ENCODE assay signal across 22 cellular contexts in genomic region chr3:71450162-71450561, GRCh38.
DNase-seq lines count a peak whose midpoint lies in the region; ATAC-seq and TF ChIP-seq lines count a peak whose summit lies in the region.
"Had no signal": no experiment of that assay in that cellular context is flagged by ENCODE, and none has a peak within 500 bp of the region (broad histone marks: within the 10 kb centered on the region; RNA-seq: fewer than 3 reads in every experiment).

No MANE protein-coding gene starts in this region.

- no TSS peak for BruUV-seq in Caco-2 (replicated peaks; lab: Mats Ljungman, UMichigan)

- H3K9me3 Mint-ChIP-seq in CD4-positive, CD25-positive, alpha-beta regulatory T cell = no peaks in the 10 kb centered on the region
- H3K9me3 Mint-ChIP-seq in Caco-2 (ENCODE audit: unreplicated experiment) = no peaks in the 10 kb centered on the region
- no peaks in the 10 kb centered on the region for H3K9me3 Mint-ChIP-seq in activated T-helper 17 cell treated with anti-CD3 and anti-CD28 coated beads, Interleukin-2, amount 50 U/mL, for 72 hours
- H3K9me3 Mint-ChIP-seq: memory B cell; nephron progenitor cell; stimulated activated naive B cell treated with anti-CD40 and anti-IgM and Interleukin-4, amounts not matched to agents 10 μg/mL and 1 μg/mL and 100 μg/mL, for 72 hours had no signal

- H3K4me3 Mint-ChIP-seq in CD4-positive, CD25-positive, alpha-beta regulatory T cell = peak overlapping the region; percentile 1 to 68 (median 29)
- peak overlapping the region; percentile 33 for H3K4me3 Mint-ChIP-seq in Caco-2 (ENCODE audit: unreplicated experiment)
- peak overlapping the region; percentile 80 for H3K4me3 Mint-ChIP-seq in activated T-helper 17 cell treated with anti-CD3 and anti-CD28 coated beads, Interleukin-2, amount 50 U/mL, for 72 hours
- H3K4me3 Mint-ChIP-seq: activated CD8-positive, alpha-beta memory T cell treated with anti-CD3 and anti-CD28 coated beads, Interleukin-2, amount 10 ng/mL, durations not matched to agents 7 days and 5 days; memory B cell; nephron progenitor cell had no signal

- H3K27me3 Mint-ChIP-seq in CD4-positive, CD25-positive, alpha-beta regulatory T cell = no peaks in the 10 kb centered on the region
- no peaks in the 10 kb centered on the region for H3K27me3 Mint-ChIP-seq in Caco-2 (ENCODE audit: insufficient read depth, unreplicated experiment)
- H3K27me3 Mint-ChIP-seq in activated T-helper 17 cell treated with anti-CD3 and anti-CD28 coated beads, Interleukin-2, amount 50 U/mL, for 72 hours = no peaks in the 10 kb centered on the region
- H3K27me3 Mint-ChIP-seq: activated CD8-positive, alpha-beta memory T cell treated with anti-CD3 and anti-CD28 coated beads, Interleukin-2, amount 10 ng/mL, durations not matched to agents 7 days and 5 days; memory B cell; stimulated activated naive B cell treated with anti-CD40 and anti-IgM and Interleukin-4, amounts not matched to agents 10 μg/mL and 1 μg/mL and 100 μg/mL, for 72 hours had no signal

- H3K27me3 ChIP-seq in CD4-positive, CD25-positive, alpha-beta regulatory T cell (ENCODE audit: control insufficient read depth, insufficient read depth, low read length) = no peaks in the 10 kb centered on the region
- H3K27me3 ChIP-seq in Caco-2 (replicated peaks; ENCODE audit: control insufficient read depth, insufficient read depth, low read length) = no peaks in the 10 kb centered on the region
- H3K27me3 ChIP-seq in right lobe of liver = no peaks in the 10 kb centered on the region
- no peaks in the 10 kb centered on the region for H3K27me3 ChIP-seq in uterus
- H3K27me3 ChIP-seq: esophagus squamous epithelium, SJSA1, thyroid gland had no signal

- peaks cover 23% of the 10 kb centered on the region for H3K36me3 Mint-ChIP-seq in CD4-positive, CD25-positive, alpha-beta regulatory T cell
- H3K36me3 Mint-ChIP-seq in Caco-2 (ENCODE audit: insufficient read depth, unreplicated experiment) = peaks cover 12% of the 10 kb centered on the region
- no peaks in the 10 kb centered on the region for H3K36me3 Mint-ChIP-seq in activated T-helper 17 cell treated with anti-CD3 and anti-CD28 coated beads, Interleukin-2, amount 50 U/mL, for 72 hours (ENCODE audit: low read depth)
- H3K36me3 Mint-ChIP-seq: memory B cell had no signal

- TF ChIP-seq POLR2A in right lobe of liver (IDR thresholded peaks at IDR 0.05) (no peak), uterus (IDR thresholded peaks at IDR 0.05) (no peak)

- no peak for TF ChIP-seq CTCF in Caco-2 (IDR thresholded peaks at IDR 0.05; ENCODE audit: insufficient read depth in 1 of 2, low read depth in 1 of 2, low read length in 1 of 2, severe bottlenecking in 1 of 2, unreplicated experiment in 1 of 2)
- TF ChIP-seq CTCF in right lobe of liver (IDR thresholded peaks at IDR 0.05) = no peak
- no peak for TF ChIP-seq CTCF in uterus (IDR thresholded peaks at IDR 0.05)

- peaks cover 34 to 98% (median 88%) of the 10 kb centered on the region in 4 donors for H3K4me1 Mint-ChIP-seq in CD4-positive, CD25-positive, alpha-beta regulatory T cell
- peaks cover 46% of the 10 kb centered on the region for H3K4me1 Mint-ChIP-seq in Caco-2 (ENCODE audit: low read depth, unreplicated experiment)
- H3K4me1 Mint-ChIP-seq in activated T-helper 17 cell treated with anti-CD3 and anti-CD28 coated beads, Interleukin-2, amount 50 U/mL, for 72 hours = peaks cover 71% of the 10 kb centered on the region

- no peaks in the 10 kb centered on the region for H3K36me3 ChIP-seq in CD4-positive, CD25-positive, alpha-beta regulatory T cell (ENCODE audit: control insufficient read depth, insufficient read depth, low read length)
- H3K36me3 ChIP-seq in Caco-2 (ENCODE audit: control insufficient read depth, insufficient read depth, low read length) (no peaks in the 10 kb centered on the region), right lobe of liver (no peaks in the 10 kb centered on the region), uterus (no peaks in the 10 kb centered on the region)
- H3K36me3 ChIP-seq: esophagus squamous epithelium, SJSA1, thyroid gland had no signal

- intact Hi-C loops in Caco-2 (cut with micrococcal nuclease; ENCODE audit: unreplicated experiment) (no loop called here), right lobe of liver (cut with DNase I) (no loop called here), uterus (cut with DNase I; ENCODE audit: low total_unique reads) (no loop called here)

- ATAC-seq in CD4-positive, CD25-positive, alpha-beta regulatory T cell (ENCODE audit: low read depth in 2 of 2) = no peak
- ATAC-seq in activated T-helper 17 cell treated with anti-CD3 and anti-CD28 coated beads, Interleukin-2, amount 50 U/mL, for 72 hours (replicated peaks) = no peak
- peak; percentile 35 to 68 (median 46) for ATAC-seq in right lobe of liver
- ATAC-seq: activated CD8-positive, alpha-beta memory T cell treated with anti-CD3 and anti-CD28 coated beads, Interleukin-2, amount 10 ng/mL, durations not matched to agents 7 days and 5 days; stimulated activated naive B cell treated with anti-CD40 and anti-IgM and Interleukin-4, amounts not matched to agents 10 μg/mL and 1 μg/mL and 100 μg/mL, for 72 hours had no signal

- POLR2A ChIA-PET in Caco-2 (lab: Charles Lee) = interaction anchor here (0.6 kb wide), 1 partner anchor 1640 kb away, joined by 5 read pairs; no protein-coding TSS in a partner anchor

- peak overlapping the region; percentile 43 for H3K4me3 ChIP-seq in CD4-positive, CD25-positive, alpha-beta regulatory T cell (ENCODE audit: low read depth, low read length)
- H3K4me3 ChIP-seq in Caco-2 (ENCODE audit: low read depth, low read length) (no peak overlapping the region), right lobe of liver (no peak overlapping the region), uterus (no peak overlapping the region)
- H3K4me3 ChIP-seq: esophagus squamous epithelium, SJSA1, thyroid gland had no signal

- H3K4me1 ChIP-seq in CD4-positive, CD25-positive, alpha-beta regulatory T cell (ENCODE audit: control insufficient read depth, insufficient read depth, low read length, poor library complexity, severe bottlenecking) = peaks cover 96% of the 10 kb centered on the region
- H3K4me1 ChIP-seq in Caco-2 (peaks cover 51% of the 10 kb centered on the region), right lobe of liver (peaks cover 0 to 8% (median 2%) of the 10 kb centered on the region in 4 donors), uterus (no peaks in the 10 kb centered on the region)

- peak overlapping the region; percentile 88 for H3K27ac ChIP-seq in CD4-positive, CD25-positive, alpha-beta regulatory T cell (ENCODE audit: insufficient read depth, low read length, poor library complexity, severe bottlenecking)
- H3K27ac ChIP-seq in right lobe of liver (no peak overlapping the region), uterus (no peak overlapping the region)
- H3K27ac ChIP-seq: SJSA1, thyroid gland had no signal

- no peak for DNase-seq in CD4-positive, CD25-positive, alpha-beta regulatory T cell
- DNase-seq in Caco-2 (peak in 1 of 2 experiments; percentile 28), right lobe of liver (no peak), uterus (no peak), NCI-H1436 (lab: John Stamatoyannopoulos, UW) (no peak), NCI-H2029 treated with DMSO at 0.1 percent for 48 hours (lab: John Stamatoyannopoulos, UW) (no peak)
- DNase-seq: activated CD4-positive, CD25-positive, alpha-beta regulatory T cell; activated CD8-positive, alpha-beta memory T cell treated with anti-CD3 and anti-CD28 coated beads, Interleukin-2, amount 10 ng/mL, durations not matched to agents 7 days and 5 days; activated gamma-delta T cell; EL; esophagus squamous epithelium; KBM-7; MV-4-11; NCI-H187 treated with DMSO at 0.1 percent for 48 hours; NCI-H345; nephron progenitor cell; stimulated activated naive B cell treated with anti-CD40 and anti-IgM and Interleukin-4, amounts not matched to agents 10 μg/mL and 1 μg/mL and 100 μg/mL, for 72 hours; T-helper 9 cell; thyroid gland had no signal

- no peaks in the 10 kb centered on the region for H3K9me3 ChIP-seq in CD4-positive, CD25-positive, alpha-beta regulatory T cell (ENCODE audit: control insufficient read depth in 2 of 2, low read length in 2 of 2)
- H3K9me3 ChIP-seq in Caco-2 (no peaks in the 10 kb centered on the region), right lobe of liver (no peaks in the 10 kb centered on the region), uterus (no peaks in the 10 kb centered on the region)
- H3K9me3 ChIP-seq: esophagus squamous epithelium, SJSA1, thyroid gland had no signal

- CTCF ChIA-PET in Caco-2 (lab: Charles Lee) = no interaction called here

- 47% methylated on average over 4 of the region's 6 CpGs for WGBS in right lobe of liver (ENCODE audit: insufficient coverage, low coverage, low lambda C conversion rate, missing lambda C conversion rate)

- peak overlapping the region; percentile 49 to 98 (median 88) for H3K27ac Mint-ChIP-seq in CD4-positive, CD25-positive, alpha-beta regulatory T cell
- H3K27ac Mint-ChIP-seq in Caco-2 (ENCODE audit: unreplicated experiment) = no peak overlapping the region
- peak overlapping the region; percentile 76 for H3K27ac Mint-ChIP-seq in activated T-helper 17 cell treated with anti-CD3 and anti-CD28 coated beads, Interleukin-2, amount 50 U/mL, for 72 hours
- H3K27ac Mint-ChIP-seq: activated CD8-positive, alpha-beta memory T cell treated with anti-CD3 and anti-CD28 coated beads, Interleukin-2, amount 10 ng/mL, durations not matched to agents 7 days and 5 days; memory B cell; nephron progenitor cell had no signal

Comparison
In these comparisons a context has a peak if more than half of its experiments do, and no peak if none do; other contexts are left out.
1. ATAC-seq: peak in right lobe of liver (4 of 4); none in CD4-positive, CD25-positive, alpha-beta regulatory T cell (0 of 2) and activated T-helper 17 cell treated with anti-CD3 and anti-CD28 coated beads, Interleukin-2, amount 50 U/mL, for 72 hours (single experiment).
2. H3K4me3 Mint-ChIP-seq: peak in every context shown above with its lines; median percentile 80 in activated T-helper 17 cell treated with anti-CD3 and anti-CD28 coated beads, Interleukin-2, amount 50 U/mL, for 72 hours; 33 in Caco-2; 29 in CD4-positive, CD25-positive, alpha-beta regulatory T cell.